In genomic region chr2:98649135-98649991, GRCh38 we compare ENCODE assay signal across 8 cellular contexts. TPM values are rescaled to one million over a fixed set of nuclear protein-coding genes. Genes with fewer than 3 reads are reported as not detected.
DNase-seq lines count a peak whose midpoint lies in the region; ATAC-seq and TF ChIP-seq lines count a peak whose summit lies in the region.

No MANE protein-coding gene starts in this region.

- no peak for TF ChIP-seq EP300 in suprapubic skin (IDR thresholded peaks at IDR 0.05)

- H2BK5ac ChIP-seq in neuronal stem cell (ENCODE audit: low read length) = no peak overlapping the region

- no peak overlapping the region for H3K9ac ChIP-seq in neuronal stem cell (ENCODE audit: low read depth, low read length, poor library complexity)

- no peak overlapping the region for H2AK5ac ChIP-seq in neuronal stem cell (ENCODE audit: low read depth, low read length)

- no peak overlapping the region for H3K4ac ChIP-seq in neuronal stem cell (ENCODE audit: low read length)

- H3K4me1 Mint-ChIP-seq in activated T-cell treated with anti-CD3 and anti-CD28 coated beads, Interleukin-2, amount 50 U/mL, for 72 hours (ENCODE audit: low read depth) = peaks cover 57% of the 10 kb centered on the region

- H3K27ac ChIP-seq in neuronal stem cell (replicated peaks; ENCODE audit: low read length) = no peak overlapping the region
- H3K27ac ChIP-seq in suprapubic skin = no peak overlapping the region

- H2BK15ac ChIP-seq in neuronal stem cell (ENCODE audit: low read length) = no peak overlapping the region

- no peak overlapping the region for H3K14ac ChIP-seq in neuronal stem cell (ENCODE audit: low read length)

- peak overlapping the region; percentile 94 for H3K27ac Mint-ChIP-seq in activated T-cell treated with anti-CD3 and anti-CD28 coated beads, Interleukin-2, amount 50 U/mL, for 72 hours

- no peak overlapping the region for H3K4me2 ChIP-seq in neuronal stem cell (ENCODE audit: insufficient read depth, low read length, poor library complexity, severe bottlenecking)

- peak overlapping the region; percentile 86 for H2AFZ ChIP-seq in neuronal stem cell (ENCODE audit: low read length)

- TF ChIP-seq CTCF in BE2C (IDR thresholded peaks at IDR 0.05; ENCODE audit: low read depth, low read length) (peak; percentile 94), fibroblast of pulmonary artery (IDR thresholded peaks at IDR 0.05; ENCODE audit: low read length, missing control alignments) (no peak), suprapubic skin (IDR thresholded peaks at IDR 0.05) (peak; percentile 98)

- no peaks in the 10 kb centered on the region for H3K27me3 Mint-ChIP-seq in activated T-cell treated with anti-CD3 and anti-CD28 coated beads, Interleukin-2, amount 50 U/mL, for 72 hours (ENCODE audit: low read depth)

- H3K9me3 ChIP-seq in BE2C (no peaks in the 10 kb centered on the region), MG63 (no peaks in the 10 kb centered on the region), neuronal stem cell (replicated peaks in 1 of 2; ENCODE audit: control insufficient read depth in 2 of 2, insufficient read depth in 1 of 2, low read depth in 1 of 2, low read length in 2 of 2) (no peaks in the 10 kb centered on the region), suprapubic skin (no peaks in the 10 kb centered on the region)

- H3K4me3 Mint-ChIP-seq in activated T-cell treated with anti-CD3 and anti-CD28 coated beads, Interleukin-2, amount 50 U/mL, for 72 hours = peak overlapping the region; percentile 9 to 81

- peak; percentile 59 for ATAC-seq in GM19351 (IDR thresholded peaks at IDR 0.05; ENCODE audit: unreplicated experiment)
- peak; percentile 95 to 97 for ATAC-seq in activated T-cell treated with anti-CD3 and anti-CD28 coated beads, Interleukin-2, amount 50 U/mL, for 72 hours (replicated peaks in 1 of 2)

- H3K27me3 ChIP-seq in BE2C (no peaks in the 10 kb centered on the region), MG63 (peaks cover 5% of the 10 kb centered on the region; the same call in 1 of the 2 replicates), neuronal stem cell (ENCODE audit: control insufficient read depth in 3 of 3, insufficient read depth in 3 of 3, low read depth in 1 of 3, low read length in 3 of 3) (no peaks in the 10 kb centered on the region), suprapubic skin (no peaks in the 10 kb centered on the region)

- H3K79me1 ChIP-seq in neuronal stem cell (ENCODE audit: low read depth, low read length) = peaks cover 1% of the 10 kb centered on the region

- TF ChIP-seq POLR2A in suprapubic skin (IDR thresholded peaks at IDR 0.05) = no peak

- no CpG with 5 or more reads among the region's 4 CpGs for WGBS in neuronal stem cell (ENCODE audit: extremely low coverage in 2 of 2, insufficient read length in 2 of 2, insufficient replicate concordance in 1 of 2), 2 donors
- 24% methylated on average over 4 of the region's 4 CpGs for WGBS in suprapubic skin

- no peak overlapping the region for H4K91ac ChIP-seq in neuronal stem cell (ENCODE audit: low read depth, low read length, poor library complexity)

- H3K4me1 ChIP-seq in BE2C (no peaks in the 10 kb centered on the region), neuronal stem cell (ENCODE audit: control insufficient read depth in 2 of 2, insufficient read depth in 1 of 2, low read depth in 1 of 2, low read length in 2 of 2) (no peaks in the 10 kb centered on the region), suprapubic skin (no peaks in the 10 kb centered on the region)

- no peak overlapping the region for H3K4me3 ChIP-seq in BE2C (ENCODE audit: low read depth, low read length)
- H3K4me3 ChIP-seq in MG63 = no peak overlapping the region
- no peak overlapping the region for H3K4me3 ChIP-seq in fibroblast of pulmonary artery (replicated peaks; ENCODE audit: low read depth, low read length)
- H3K4me3 ChIP-seq in neuronal stem cell (ENCODE audit: low read length in 2 of 2) = no peak overlapping the region
- H3K4me3 ChIP-seq in suprapubic skin = no peak overlapping the region

- DNase-seq in BE2C (peak; percentile 62), MG63 (peak; percentile 38), RPMI7951 (ENCODE audit: low read depth) (peak; percentile 70), fibroblast of pulmonary artery (ENCODE audit: low read depth) (peak; percentile 85), neuronal stem cell (ENCODE audit: low spot score) (peak; percentile 81), suprapubic skin (ENCODE audit: low spot score in 2 of 2) (peak in 1 of 2 donors; percentile 86)
- DNase-seq in activated T-cell treated with anti-CD3 and anti-CD28 coated beads, Interleukin-2, amount 50 U/mL, for 72 hours = peak; percentile 77 to 83

- no peak overlapping the region for H2BK12ac ChIP-seq in neuronal stem cell (ENCODE audit: low read length)

- peaks cover 0 to 5% of the 10 kb centered on the region in 2 donors for H3K9me3 Mint-ChIP-seq in activated T-cell treated with anti-CD3 and anti-CD28 coated beads, Interleukin-2, amount 50 U/mL, for 72 hours

- H4K8ac ChIP-seq in neuronal stem cell (ENCODE audit: low read depth, low read length) = no peak overlapping the region

- no peak overlapping the region for H3K23ac ChIP-seq in neuronal stem cell (ENCODE audit: low read depth, low read length, poor library complexity)

- H3K36me3 Mint-ChIP-seq in activated T-cell treated with anti-CD3 and anti-CD28 coated beads, Interleukin-2, amount 50 U/mL, for 72 hours (ENCODE audit: insufficient read depth in 2 of 2) = peaks cover 16 to 47% of the 10 kb centered on the region in 2 donors

- H3K36me3 ChIP-seq in BE2C (no peaks in the 10 kb centered on the region), MG63 (no peaks in the 10 kb centered on the region), neuronal stem cell (replicated peaks in 1 of 2; ENCODE audit: control insufficient read depth in 2 of 2, insufficient read depth in 2 of 2, low read length in 2 of 2) (no peaks in the 10 kb centered on the region), suprapubic skin (peaks cover 11% of the 10 kb centered on the region)

- H2BK120ac ChIP-seq in neuronal stem cell (ENCODE audit: low read depth, low read length) = no peak overlapping the region

- H3K18ac ChIP-seq in neuronal stem cell (ENCODE audit: low read length) = no peak overlapping the region

RNA-seq across cellular contexts. Expression of gene UNC50, which starts 41.0 kb away (rescaled TPM):
- polyA plus RNA-seq in BE2C (2012; ENCODE audit: insufficient read depth, insufficient read length, low read depth) = 21.1 TPM
- total RNA-seq in MG63 (2014; rRNA removed; shearing (Covaris generic); ENCODE audit: low replicate concordance) = 31.5 and 54.3 TPM in 2 replicates
- 72.8 and 83.4 TPM in 2 replicates for total RNA-seq in RPMI7951 (2014; rRNA removed; shearing (Covaris generic))
- total RNA-seq in activated T-cell treated with anti-CD3 and anti-CD28 coated beads, Interleukin-2, amount 50 U/mL, for 72 hours = 10 to 100 TPM; 35.2 to 40.6 TPM
- polyA plus RNA-seq in neuronal stem cell (2013, experiment 1 of 2) = 59.4 TPM
- polyA plus RNA-seq in neuronal stem cell (2013, experiment 2 of 2) = 59.6 TPM
- total RNA-seq in suprapubic skin = 10 to 100 TPM; 34.0 to 45.4 (median 40.4) TPM

RNA-seq across cellular contexts. Expression of gene COA5, which starts 41.1 kb away (rescaled TPM):
- polyA plus RNA-seq in BE2C (2012; ENCODE audit: insufficient read depth, insufficient read length, low read depth) = 21.3 TPM
- total RNA-seq in MG63 (2014; rRNA removed; shearing (Covaris generic); ENCODE audit: low replicate concordance) = 28.1 and 42.9 TPM in 2 replicates
- 41.0 and 43.5 TPM in 2 replicates for total RNA-seq in RPMI7951 (2014; rRNA removed; shearing (Covaris generic))
- 10 to 100 TPM; 29.4 to 32.2 TPM for total RNA-seq in activated T-cell treated with anti-CD3 and anti-CD28 coated beads, Interleukin-2, amount 50 U/mL, for 72 hours
- 53.3 TPM for polyA plus RNA-seq in neuronal stem cell (2013, experiment 1 of 2)
- polyA plus RNA-seq in neuronal stem cell (2013, experiment 2 of 2) = 51.1 TPM
- 10 to 100 TPM; 22.9 to 42.7 (median 30.3) TPM for total RNA-seq in suprapubic skin
